In the genomic region with DNA sequence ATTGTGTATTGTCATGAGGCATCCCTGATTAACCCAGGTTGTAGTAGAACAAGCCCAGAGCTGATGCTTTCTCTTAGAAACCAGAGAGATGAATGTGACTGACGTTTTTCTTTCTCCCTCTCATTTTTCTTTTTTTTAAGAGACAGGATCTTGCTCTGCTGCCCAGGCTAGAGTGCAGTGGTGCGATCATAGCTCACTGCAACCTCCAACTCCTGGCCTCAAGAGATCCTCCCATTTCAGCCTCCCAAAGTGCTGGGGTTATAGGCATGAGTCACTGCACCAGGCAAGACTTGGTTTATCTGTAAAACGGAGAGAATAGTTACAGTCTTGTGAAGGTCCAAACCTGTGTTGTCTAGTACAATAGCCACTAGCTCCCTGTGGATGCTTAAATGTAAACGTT, we compare ENCODE assay signal across 18 cellular contexts. TPM values are rescaled to one million over a fixed set of nuclear protein-coding genes. Genes with fewer than 3 reads are reported as not detected.
DNase-seq lines count a peak whose midpoint lies in the region; ATAC-seq and TF ChIP-seq lines count a peak whose summit lies in the region.
"Had no signal": no experiment of that assay in that cellular context is flagged by ENCODE, and none has a peak within 500 bp of the region (broad histone marks: within the 10 kb centered on the region; RNA-seq: fewer than 3 reads in every experiment).

No MANE protein-coding gene starts in this region.

- H3K4me3 ChIP-seq in left ventricle myocardium inferior (no peak overlapping the region), mesenchymal stem cell (ENCODE audit: insufficient read depth in 1 of 2, low read depth in 1 of 2, low read length in 2 of 2) (no peak overlapping the region)
- H3K4me3 ChIP-seq: BLaER1, HAP-1 had no signal

- H3K79me1 ChIP-seq in mesenchymal stem cell (replicated peaks; ENCODE audit: low read length, poor library complexity, severe bottlenecking) = peaks cover 22% of the 10 kb centered on the region

- H2AK5ac ChIP-seq in mesenchymal stem cell (ENCODE audit: low read length, severe bottlenecking) = peak overlapping the region; percentile 53

- DNase-seq in left ventricle myocardium inferior (no peak), left cardiac atrium (no peak), caudate nucleus (lab: John Stamatoyannopoulos, UW) (no peak), mesenchymal stem cell (no peak), NCI-H774 (lab: John Stamatoyannopoulos, UW) (no peak), cerebellar nuclear complex (lab: John Stamatoyannopoulos, UW) (no peak)
- DNase-seq: Caco-2; CD4-positive, CD25-positive, alpha-beta regulatory T cell; CD8-positive, alpha-beta T cell; DMS153; DND-41; GOT3; HFFc6 had no signal

- 87% methylated on average over 4 of the region's 4 CpGs for WGBS in mesenchymal stem cell

- H3K36me3 ChIP-seq in left ventricle myocardium inferior = no peaks in the 10 kb centered on the region
- H3K36me3 ChIP-seq in mesenchymal stem cell (ENCODE audit: control insufficient read depth in 1 of 2, insufficient read depth in 2 of 2, low read depth in 1 of 2, low read length in 2 of 2) = peaks cover 0 to under 1% of the 10 kb centered on the region in 2 experiments
- H3K36me3 ChIP-seq: HAP-1 had no signal

- no peak overlapping the region for H4K8ac ChIP-seq in mesenchymal stem cell (ENCODE audit: low read length)

- H2BK12ac ChIP-seq in mesenchymal stem cell (ENCODE audit: low read length in 2 of 2) = no peak overlapping the region

- TF ChIP-seq CTCF in left ventricle myocardium inferior (IDR thresholded peaks at IDR 0.05; ENCODE audit: borderline replicate concordance) = no peak

- H3K27me3 ChIP-seq in left ventricle myocardium inferior (ENCODE audit: low read depth) = no peaks in the 10 kb centered on the region
- no peaks in the 10 kb centered on the region for H3K27me3 ChIP-seq in mesenchymal stem cell (ENCODE audit: control insufficient read depth in 1 of 2, insufficient read depth in 1 of 2, low read length in 2 of 2)
- H3K27me3 ChIP-seq: BLaER1 had no signal

- no peak overlapping the region for H3K18ac ChIP-seq in mesenchymal stem cell (ENCODE audit: low read depth in 1 of 2, low read length in 2 of 2)

- no peak overlapping the region for H2BK15ac ChIP-seq in mesenchymal stem cell (ENCODE audit: low read depth, poor library complexity, severe bottlenecking)

- no peak overlapping the region for H3K4ac ChIP-seq in mesenchymal stem cell (ENCODE audit: low read depth in 1 of 2, low read length in 2 of 2)

- no peak overlapping the region for H2BK120ac ChIP-seq in mesenchymal stem cell (ENCODE audit: low read depth, low read length)

- no peak overlapping the region for H2AFZ ChIP-seq in mesenchymal stem cell (ENCODE audit: low read depth, low read length)

- H3K23ac ChIP-seq in mesenchymal stem cell (ENCODE audit: low read length in 2 of 2) = no peak overlapping the region

- no peak overlapping the region for H3K14ac ChIP-seq in mesenchymal stem cell (ENCODE audit: low read length in 2 of 2)

- H2BK5ac ChIP-seq in mesenchymal stem cell (ENCODE audit: low read depth, low read length, poor library complexity, severe bottlenecking) = no peak overlapping the region

- H3K27ac ChIP-seq in left ventricle myocardium inferior (replicated peaks) (peak overlapping the region; percentile 94), caudate nucleus (ENCODE audit: low read depth, low read length) (peak overlapping the region; percentile 8), mesenchymal stem cell (ENCODE audit: low read length, poor library complexity, severe bottlenecking) (no peak overlapping the region)
- H3K27ac ChIP-seq: 22Rv1, BLaER1, C4-2B had no signal

- no peak overlapping the region for H3K4me2 ChIP-seq in mesenchymal stem cell (ENCODE audit: low read length, poor library complexity, severe bottlenecking)
- H3K4me2 ChIP-seq: BLaER1 had no signal

- H3K4me1 ChIP-seq in left ventricle myocardium inferior (peaks cover 62% of the 10 kb centered on the region), mesenchymal stem cell (ENCODE audit: control insufficient read depth, insufficient read depth, low read depth, low read length) (peaks cover 9% of the 10 kb centered on the region)

- no peak overlapping the region for H3K9ac ChIP-seq in mesenchymal stem cell (ENCODE audit: low read length)
- H3K9ac ChIP-seq: BLaER1 had no signal

- no peak overlapping the region for H4K91ac ChIP-seq in mesenchymal stem cell (ENCODE audit: low read length)

- intact Hi-C loops in left ventricle myocardium inferior (cut with micrococcal nuclease) = no loop called here
- intact Hi-C loops in left cardiac atrium (cut with DNase I) = no loop called here

- H3K9me3 ChIP-seq in left ventricle myocardium inferior (replicated peaks) (no peaks in the 10 kb centered on the region), mesenchymal stem cell (ENCODE audit: control insufficient read depth, low read length) (no peaks in the 10 kb centered on the region)
- H3K9me3 ChIP-seq: Caco-2, HAP-1 had no signal

- no peak for ATAC-seq in left cardiac atrium
- no peak for ATAC-seq in HG03378 (IDR thresholded peaks at IDR 0.05; ENCODE audit: unreplicated experiment)
- ATAC-seq: CD8-positive, alpha-beta T cell had no signal

RNA-seq across cellular contexts. Expression of a gene that starts 5.4 kb away (rescaled TPM):
- total RNA-seq in left ventricle myocardium inferior (26.9 TPM), left cardiac atrium (10 to 100 TPM; 26.7 to 28.4 TPM)
- 4.3 TPM for polyA plus RNA-seq in mesenchymal stem cell (2013, experiment 1 of 2)
- 4.1 TPM for polyA plus RNA-seq in mesenchymal stem cell (2013, experiment 2 of 2)
